ENCODE assay signal across 27 cellular contexts in the genomic region with DNA sequence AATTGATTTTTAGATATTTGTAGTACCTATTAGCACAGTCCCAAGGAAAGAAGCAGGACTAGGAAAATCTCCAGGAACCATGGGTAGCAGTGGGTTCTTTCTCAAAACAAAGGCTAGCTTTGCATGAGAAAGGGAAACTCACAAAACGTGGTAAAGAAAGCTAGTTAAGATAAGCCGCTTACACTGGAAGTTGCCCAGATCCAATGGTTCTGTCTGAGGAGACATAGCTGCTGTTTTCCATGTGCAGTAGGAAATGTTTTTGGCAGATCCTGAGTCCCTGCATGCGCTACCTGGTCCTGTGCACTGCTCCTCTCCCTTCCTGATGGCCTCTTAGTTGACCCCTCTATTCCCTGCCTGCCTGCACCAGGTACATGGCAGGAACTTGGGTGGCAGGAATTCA.
DNase-seq lines count a peak whose midpoint lies in the region; ATAC-seq and TF ChIP-seq lines count a peak whose summit lies in the region.
"Had no signal": no experiment of that assay in that cellular context is flagged by ENCODE, and none has a peak within 500 bp of the region (broad histone marks: within the 10 kb centered on the region; RNA-seq: fewer than 3 reads in every experiment).

No MANE protein-coding gene starts in this region.

- H4K8ac ChIP-seq in H9 (replicated peaks; ENCODE audit: insufficient read length, low read depth, low read length) = no peak overlapping the region
- no peak overlapping the region for H4K8ac ChIP-seq in neuronal stem cell (ENCODE audit: low read depth, low read length)

- H3K9me3 ChIP-seq in H9 (ENCODE audit: control insufficient read depth, low read depth, low read length) = no peaks in the 10 kb centered on the region
- no peaks in the 10 kb centered on the region for H3K9me3 ChIP-seq in NT2/D1 (ENCODE audit: insufficient read depth, low read length)
- H3K9me3 ChIP-seq in neuronal stem cell (replicated peaks in 1 of 2; ENCODE audit: control insufficient read depth in 2 of 2, insufficient read depth in 1 of 2, low read depth in 1 of 2, low read length in 2 of 2) = no peaks in the 10 kb centered on the region
- H3K9me3 ChIP-seq in CD8-positive, alpha-beta memory T cell (ENCODE audit: low read length) = no peaks in the 10 kb centered on the region
- H3K9me3 ChIP-seq in aorta (ENCODE audit: control insufficient read depth, low read length) = peaks cover 1% of the 10 kb centered on the region
- H3K9me3 ChIP-seq: A549, SK-N-SH had no signal

- H4K5ac ChIP-seq in H9 (ENCODE audit: insufficient read length, low read depth, low read length) = no peak overlapping the region

- intact Hi-C loops in aorta (cut with DNase I) = loop anchor here in 1 of 2 donors (10.0 kb wide), 1 partner anchor 95 kb away; no protein-coding TSS in a partner anchor

- H2BK15ac ChIP-seq in H9 (ENCODE audit: low read depth, low read length) (no peak overlapping the region), neuronal stem cell (ENCODE audit: low read length) (no peak overlapping the region)

- H3T11ph ChIP-seq in H9 (ENCODE audit: low read length) = no peak overlapping the region

- DNase-seq in H9 (no peak), NT2/D1 (ENCODE audit: low read depth, low spot score) (peak; percentile 44), iPS DF 4.7 (ENCODE audit: extremely low read depth, low spot score) (peak; percentile 16), neuronal stem cell (ENCODE audit: low spot score) (peak; percentile 8), glomerular visceral epithelial cell (ENCODE audit: extremely low spot score) (no peak), aorta (no peak)
- no peak for DNase-seq in CD8-positive, alpha-beta memory T cell
- DNase-seq: C1 segment of cervical spinal cord; CD4-positive, alpha-beta memory T cell; DMS 273 treated with DMSO at 0.1 percent for 48 hours; DMS79; EL; GF-D8; NCI-H1048; NCI-H1417; NCI-H1694 treated with DMSO at 0.1 percent for 48 hours; NCI-H2081 treated with DMSO at 0.1 percent for 48 hours; NCI-H2171; NCI-H226; NCI-H510A; NCI-H69; PC-3; SK-N-SH; SW 1271 had no signal

- H3K56ac ChIP-seq in H9 (ENCODE audit: insufficient read length, low read depth, low read length) = no peak overlapping the region

- H4K91ac ChIP-seq in H9 (ENCODE audit: insufficient read length, low read depth, low read length) (no peak overlapping the region), neuronal stem cell (ENCODE audit: low read depth, low read length, poor library complexity) (no peak overlapping the region)

- H2BK5ac ChIP-seq in H9 (ENCODE audit: insufficient read length, low read length) = no peak overlapping the region
- no peak overlapping the region for H2BK5ac ChIP-seq in neuronal stem cell (ENCODE audit: low read length)

- H2BK12ac ChIP-seq in H9 (ENCODE audit: insufficient read length, low read depth, low read length) (no peak overlapping the region), neuronal stem cell (ENCODE audit: low read length) (no peak overlapping the region)

- H2BK20ac ChIP-seq in H9 (ENCODE audit: low read depth, low read length, poor library complexity, severe bottlenecking) = no peak overlapping the region

- H3K27me3 Mint-ChIP-seq in H9 (ENCODE audit: low read depth) = no peaks in the 10 kb centered on the region
- H3K27me3 Mint-ChIP-seq in CD8-positive, alpha-beta memory T cell = peaks cover 0 to 3% of the 10 kb centered on the region in 2 donors
- H3K27me3 Mint-ChIP-seq: CD4-positive, alpha-beta memory T cell; IgD-negative memory B cell had no signal

- peak overlapping the region; percentile 95 for H2AFZ ChIP-seq in H9 (ENCODE audit: low read length)
- no peak overlapping the region for H2AFZ ChIP-seq in neuronal stem cell (ENCODE audit: low read length)

- peaks cover 24% of the 10 kb centered on the region in 2 experiments for H3K4me1 Mint-ChIP-seq in H9
- H3K4me1 Mint-ChIP-seq in CD8-positive, alpha-beta memory T cell = no peaks in the 10 kb centered on the region
- H3K4me1 Mint-ChIP-seq: IgD-negative memory B cell had no signal

- H3K27me3 ChIP-seq in H9 (ENCODE audit: insufficient read depth, low read length) (no peaks in the 10 kb centered on the region), NT2/D1 (ENCODE audit: insufficient read depth, insufficient read length) (no peaks in the 10 kb centered on the region), neuronal stem cell (ENCODE audit: control insufficient read depth in 3 of 3, insufficient read depth in 3 of 3, low read depth in 1 of 3, low read length in 3 of 3) (no peaks in the 10 kb centered on the region), aorta (ENCODE audit: control insufficient read depth in 1 of 2, insufficient read depth in 2 of 2, low read length in 1 of 2) (no peaks in the 10 kb centered on the region)
- no peaks in the 10 kb centered on the region for H3K27me3 ChIP-seq in CD8-positive, alpha-beta memory T cell (ENCODE audit: insufficient read depth, low read length, poor library complexity, severe bottlenecking)

- H3K36me3 ChIP-seq in NT2/D1 (ENCODE audit: insufficient read depth, insufficient read length, low read length) = no peaks in the 10 kb centered on the region
- H3K36me3 ChIP-seq in neuronal stem cell (replicated peaks in 1 of 2; ENCODE audit: control insufficient read depth in 2 of 2, insufficient read depth in 2 of 2, low read length in 2 of 2) = no peaks in the 10 kb centered on the region
- H3K36me3 ChIP-seq in CD8-positive, alpha-beta memory T cell (ENCODE audit: insufficient read depth, low read length) = no peaks in the 10 kb centered on the region
- H3K36me3 ChIP-seq in aorta (ENCODE audit: control insufficient read depth in 1 of 2, insufficient read depth in 2 of 2, low read length in 1 of 2) = peaks cover 0 to 2% of the 10 kb centered on the region in 2 donors

- H3K4me3 Mint-ChIP-seq in H9 = no peak overlapping the region
- no peak overlapping the region for H3K4me3 Mint-ChIP-seq in CD8-positive, alpha-beta memory T cell
- H3K4me3 Mint-ChIP-seq: CD4-positive, alpha-beta memory T cell; IgD-negative memory B cell; T-helper 1 cell treated with Interleukin-12 subunit alpha and Interleukin-12 subunit beta and Interleukin-4 antibody, amounts not matched to agents 30 μg/mL and 1 μg/mL, for 36 hours had no signal

- no peak overlapping the region for H3K14ac ChIP-seq in H9 (ENCODE audit: insufficient read depth, low read length)
- no peak overlapping the region for H3K14ac ChIP-seq in neuronal stem cell (ENCODE audit: low read length)

- peak overlapping the region; percentile 6 for H3K27ac ChIP-seq in H9 (ENCODE audit: insufficient read length, low read depth, low read length)
- H3K27ac ChIP-seq in neuronal stem cell (replicated peaks; ENCODE audit: low read length) = no peak overlapping the region
- no peak overlapping the region for H3K27ac ChIP-seq in CD8-positive, alpha-beta memory T cell (ENCODE audit: low read depth, low read length)
- no peak overlapping the region for H3K27ac ChIP-seq in aorta (ENCODE audit: low read depth in 1 of 2, low read length in 2 of 2)
- H3K27ac ChIP-seq: A549 had no signal

- no peaks in the 10 kb centered on the region for H4K20me1 ChIP-seq in H9 (ENCODE audit: control insufficient read depth, insufficient read depth, insufficient read length)

- H3K18ac ChIP-seq in H9 (ENCODE audit: insufficient read length, low read depth, low read length) = peak overlapping the region; percentile 42
- H3K18ac ChIP-seq in neuronal stem cell (ENCODE audit: low read length) = no peak overlapping the region

- no peaks in the 10 kb centered on the region; the same call in 1 of the 2 replicates for H3K79me2 ChIP-seq in H9 (ENCODE audit: insufficient read depth, low read length)

- no peaks in the 10 kb centered on the region for H3K9me3 Mint-ChIP-seq in H9
- peaks cover 0 to 3% (median 0%) of the 10 kb centered on the region in 5 donors for H3K9me3 Mint-ChIP-seq in CD8-positive, alpha-beta memory T cell
- H3K9me3 Mint-ChIP-seq: CD4-positive, alpha-beta memory T cell; T-helper 1 cell treated with Interleukin-12 subunit alpha and Interleukin-12 subunit beta and Interleukin-4 antibody, amounts not matched to agents 30 μg/mL and 1 μg/mL, for 36 hours had no signal

- H3K4me3 ChIP-seq in NT2/D1 (ENCODE audit: insufficient read length, low read depth) = no peak overlapping the region
- no peak overlapping the region for H3K4me3 ChIP-seq in neuronal stem cell (ENCODE audit: low read length in 2 of 2)
- no peak overlapping the region for H3K4me3 ChIP-seq in CD8-positive, alpha-beta memory T cell (ENCODE audit: low read length)
- no peak overlapping the region for H3K4me3 ChIP-seq in aorta (ENCODE audit: low read length in 2 of 2)
- H3K4me3 ChIP-seq: A549 had no signal

- H3K4ac ChIP-seq in H9 (ENCODE audit: low read depth, low read length) (no peak overlapping the region), neuronal stem cell (ENCODE audit: low read length) (no peak overlapping the region)

- no peaks in the 10 kb centered on the region for H3K36me3 Mint-ChIP-seq in H9 (ENCODE audit: insufficient read depth in 1 of 3, low read depth in 3 of 3)
- H3K36me3 Mint-ChIP-seq in CD8-positive, alpha-beta memory T cell = peaks cover 0 to 9% (median 0%) of the 10 kb centered on the region in 3 donors
- H3K36me3 Mint-ChIP-seq: CD4-positive, alpha-beta memory T cell had no signal

- CTCF ChIA-PET in CD8-positive, alpha-beta memory T cell (lab: Charles Lee) = no interaction called here

- H3K4me1 ChIP-seq in H9 (ENCODE audit: insufficient read depth, low read length) = peaks cover 6% of the 10 kb centered on the region; the same call in 1 of the 2 replicates
- H3K4me1 ChIP-seq in NT2/D1 (ENCODE audit: insufficient read depth, insufficient read length) = peaks cover 2% of the 10 kb centered on the region
- H3K4me1 ChIP-seq in neuronal stem cell (ENCODE audit: control insufficient read depth in 2 of 2, insufficient read depth in 1 of 2, low read depth in 1 of 2, low read length in 2 of 2) = peaks cover 0 to 4% of the 10 kb centered on the region in 2 donors
- H3K4me1 ChIP-seq in CD8-positive, alpha-beta memory T cell (ENCODE audit: insufficient read depth, low read length) = no peaks in the 10 kb centered on the region
- no peaks in the 10 kb centered on the region for H3K4me1 ChIP-seq in aorta (ENCODE audit: control insufficient read depth in 1 of 2, insufficient read depth in 2 of 2, low read length in 2 of 2)
- H3K4me1 ChIP-seq: A549 had no signal

- no peak for TF ChIP-seq CTCF in H9 (conservative IDR thresholded peaks at IDR 0.05)

- WGBS in H9 (ENCODE audit: extremely low coverage, insufficient read length, low lambda C conversion rate) = no CpG with 5 or more reads among the region's 3 CpGs
- WGBS in neuronal stem cell (ENCODE audit: extremely low coverage in 2 of 2, insufficient read length in 2 of 2, insufficient replicate concordance in 1 of 2), 2 donors = no CpG with 5 or more reads among the region's 3 CpGs
- WGBS in aorta, 2 donors = 76 to 84% methylated on average over 3 of the region's 3 CpGs

- H3K23ac ChIP-seq in H9 (ENCODE audit: insufficient read length, low read depth, low read length) = no peak overlapping the region
- H3K23ac ChIP-seq in neuronal stem cell (ENCODE audit: low read depth, low read length, poor library complexity) = no peak overlapping the region

- H3K4me2 ChIP-seq in H9 (ENCODE audit: insufficient read depth, insufficient read length, low read length) (peak overlapping the region; percentile 17), neuronal stem cell (ENCODE audit: insufficient read depth, low read length, poor library complexity, severe bottlenecking) (no peak overlapping the region)
- H3K4me2 ChIP-seq: A549, SK-N-SH had no signal

- no peak for ATAC-seq in aorta (ENCODE audit: low FRiP score)
- ATAC-seq: A549, PC-3 had no signal

- peak overlapping the region; percentile 60 to 91 (median 80); a peak in 5 of 7 replicates for H3K27ac Mint-ChIP-seq in H9
- no peak overlapping the region for H3K27ac Mint-ChIP-seq in CD8-positive, alpha-beta memory T cell
- H3K27ac Mint-ChIP-seq: IgD-negative memory B cell; T-helper 1 cell treated with Interleukin-12 subunit alpha and Interleukin-12 subunit beta and Interleukin-4 antibody, amounts not matched to agents 30 μg/mL and 1 μg/mL, for 36 hours had no signal

- POLR2A ChIA-PET in CD8-positive, alpha-beta memory T cell (lab: Charles Lee) = interaction anchor here (0.6 kb wide), 1 partner anchor 372 kb away, joined by 3 read pairs; no protein-coding TSS in a partner anchor

- H3K79me1 ChIP-seq in H9 (ENCODE audit: insufficient read depth, low read depth, low read length, poor library complexity, severe bottlenecking) = no peaks in the 10 kb centered on the region
- H3K79me1 ChIP-seq in neuronal stem cell (ENCODE audit: low read depth, low read length) = no peaks in the 10 kb centered on the region

- no peak overlapping the region for H2BK120ac ChIP-seq in H9 (ENCODE audit: low read depth, low read length, poor library complexity, severe bottlenecking)
- no peak overlapping the region for H2BK120ac ChIP-seq in neuronal stem cell (ENCODE audit: low read depth, low read length)

- no peak overlapping the region for H3K9ac ChIP-seq in H9 (ENCODE audit: extremely low read depth, insufficient read length, low read length)
- H3K9ac ChIP-seq in NT2/D1 (ENCODE audit: insufficient read length, low read depth) = no peak overlapping the region
- H3K9ac ChIP-seq in neuronal stem cell (ENCODE audit: low read depth, low read length, poor library complexity) = no peak overlapping the region
- H3K9ac ChIP-seq: SK-N-SH had no signal

- H3K23me2 ChIP-seq in H9 (ENCODE audit: insufficient read length, low read depth, low read length, poor library complexity, severe bottlenecking) = no peaks in the 10 kb centered on the region

- H2AK5ac ChIP-seq in H9 (ENCODE audit: insufficient read length, low read length) (no peak overlapping the region), neuronal stem cell (ENCODE audit: low read depth, low read length) (no peak overlapping the region)

Comparison
In these comparisons a context has a peak if more than half of its experiments do, and no peak if none do; other contexts are left out.
1. DNase-seq: peak in NT2/D1 (single experiment), iPS DF 4.7 (single experiment) and neuronal stem cell (single experiment); none in H9 (single experiment), glomerular visceral epithelial cell (single experiment), CD8-positive, alpha-beta memory T cell (0 of 5) and aorta (0 of 2).
2. H3K27ac Mint-ChIP-seq: peak in H9 (3 of 3); none in CD8-positive, alpha-beta memory T cell (0 of 8).